28 cellular contexts compared by ENCODE assay signal in genomic region chr3:124843068-124843467, GRCh38. TPM values are rescaled to one million over a fixed set of nuclear protein-coding genes. Genes with fewer than 3 reads are reported as not detected.
DNase-seq lines count a peak whose midpoint lies in the region; ATAC-seq and TF ChIP-seq lines count a peak whose summit lies in the region.
"Had no signal": no experiment of that assay in that cellular context is flagged by ENCODE, and none has a peak within 500 bp of the region (broad histone marks: within the 10 kb centered on the region; RNA-seq: fewer than 3 reads in every experiment).

No MANE protein-coding gene starts in this region.

- H3K27ac ChIP-seq in left ventricle myocardium inferior (replicated peaks) (peak overlapping the region; percentile 60), vagina (peak overlapping the region; percentile 42)
- H3K27ac ChIP-seq: body of pancreas, left lung, SJSA1, suprapubic skin had no signal

- H3K27me3 ChIP-seq in left ventricle myocardium inferior (ENCODE audit: low read depth) (no peaks in the 10 kb centered on the region), vagina (no peaks in the 10 kb centered on the region)
- H3K27me3 ChIP-seq: body of pancreas, left lung, SJSA1, suprapubic skin had no signal

- no peaks in the 10 kb centered on the region for H3K9me3 Mint-ChIP-seq in chondrocyte (ENCODE audit: low read depth)
- no peaks in the 10 kb centered on the region for H3K9me3 Mint-ChIP-seq in nephron progenitor cell
- H3K9me3 Mint-ChIP-seq in activated naive CD4-positive, alpha-beta T cell treated with anti-CD3 and anti-CD28 coated beads, Interleukin-2, amount 10 ng/mL, durations not matched to agents 7 days and 5 days = no peaks in the 10 kb centered on the region
- H3K9me3 Mint-ChIP-seq: activated naive CD8-positive, alpha-beta T cell treated with anti-CD3 and anti-CD28 coated beads, Interleukin-2, amount 50 U/mL, for 24 hours; activated T-cell treated with anti-CD3 and anti-CD28 coated beads, Interleukin-2, amount 50 U/mL, for 4 hours; CD4-positive, alpha-beta T cell; naive thymus-derived CD4-positive, alpha-beta T cell; stimulated activated memory B cell treated with anti-CD40 and anti-IgM and Interleukin-4, amounts not matched to agents 10 μg/mL and 1 μg/mL and 100 μg/mL, for 72 hours had no signal

- TF ChIP-seq POLR2A in vagina (IDR thresholded peaks at IDR 0.05) = no peak

- TF ChIP-seq CTCF in left ventricle myocardium inferior (IDR thresholded peaks at IDR 0.05; ENCODE audit: borderline replicate concordance) (no peak), chondrocyte (IDR thresholded peaks at IDR 0.05) (no peak), nephron progenitor cell (IDR thresholded peaks at IDR 0.05) (no peak), vagina (IDR thresholded peaks at IDR 0.05) (no peak)

- no peak overlapping the region for H3K4me3 Mint-ChIP-seq in chondrocyte (ENCODE audit: unreplicated experiment)
- no peak overlapping the region for H3K4me3 Mint-ChIP-seq in nephron progenitor cell
- no peak overlapping the region for H3K4me3 Mint-ChIP-seq in activated naive CD4-positive, alpha-beta T cell treated with anti-CD3 and anti-CD28 coated beads, Interleukin-2, amount 10 ng/mL, durations not matched to agents 7 days and 5 days
- H3K4me3 Mint-ChIP-seq: activated naive CD8-positive, alpha-beta T cell treated with anti-CD3 and anti-CD28 coated beads, Interleukin-2, amount 50 U/mL, for 24 hours; activated T-cell treated with anti-CD3 and anti-CD28 coated beads, Interleukin-2, amount 50 U/mL, for 4 hours; CD4-positive, alpha-beta T cell; naive thymus-derived CD4-positive, alpha-beta T cell; stimulated activated memory B cell treated with anti-CD40 and anti-IgM and Interleukin-4, amounts not matched to agents 10 μg/mL and 1 μg/mL and 100 μg/mL, for 72 hours had no signal

- DNase-seq in left ventricle myocardium inferior (no peak), left ventricle myocardium superior (no peak), chondrocyte (ENCODE audit: low spot score) (no peak), nephron progenitor cell (no peak), vagina (ENCODE audit: extremely low spot score in 2 of 2) (no peak), iPS-NIHi11 (ENCODE audit: low spot score) (no peak)
- DNase-seq in activated naive CD4-positive, alpha-beta T cell treated with anti-CD3 and anti-CD28 coated beads, Interleukin-2, amount 10 ng/mL, durations not matched to agents 7 days and 5 days = no peak
- DNase-seq: activated CD4-positive, CD25-positive, alpha-beta regulatory T cell; activated gamma-delta T cell; activated naive CD8-positive, alpha-beta T cell treated with anti-CD3 and anti-CD28 coated beads, Interleukin-2, amount 50 U/mL, for 24 hours; activated T-cell treated with anti-CD3 and anti-CD28 coated beads, Interleukin-2, amount 50 U/mL, for 4 hours; AML-193; body of pancreas; CD4-positive, alpha-beta T cell; islet precursor cell; left lung; naive thymus-derived CD4-positive, alpha-beta T cell; NCI-H1105; NCI-H187; NCI-H446 treated with DMSO at 0.1 percent for 48 hours; NCI-H774; T-helper 1 cell had no signal

- ATAC-seq in left ventricle myocardium superior (no peak), HG03175 (IDR thresholded peaks at IDR 0.05; ENCODE audit: unreplicated experiment) (no peak)
- ATAC-seq: activated naive CD8-positive, alpha-beta T cell treated with anti-CD3 and anti-CD28 coated beads, Interleukin-2, amount 50 U/mL, for 24 hours; activated T-cell treated with anti-CD3 and anti-CD28 coated beads, Interleukin-2, amount 50 U/mL, for 4 hours; body of pancreas; K562; left lung; naive thymus-derived CD4-positive, alpha-beta T cell; stimulated activated memory B cell treated with anti-CD40 and anti-IgM and Interleukin-4, amounts not matched to agents 10 μg/mL and 1 μg/mL and 100 μg/mL, for 72 hours had no signal

- H3K4me1 ChIP-seq in left ventricle myocardium inferior = peaks cover 84% of the 10 kb centered on the region
- peaks cover 57% of the 10 kb centered on the region for H3K4me1 ChIP-seq in vagina
- H3K4me1 ChIP-seq: body of pancreas had no signal

- H3K27ac Mint-ChIP-seq in chondrocyte (ENCODE audit: unreplicated experiment) (peak overlapping the region; percentile 38), nephron progenitor cell (peak overlapping the region; percentile 55)
- H3K27ac Mint-ChIP-seq in activated naive CD4-positive, alpha-beta T cell treated with anti-CD3 and anti-CD28 coated beads, Interleukin-2, amount 10 ng/mL, durations not matched to agents 7 days and 5 days = no peak overlapping the region
- H3K27ac Mint-ChIP-seq: activated naive CD8-positive, alpha-beta T cell treated with anti-CD3 and anti-CD28 coated beads, Interleukin-2, amount 50 U/mL, for 24 hours; CD4-positive, alpha-beta T cell; naive thymus-derived CD4-positive, alpha-beta T cell; stimulated activated memory B cell treated with anti-CD40 and anti-IgM and Interleukin-4, amounts not matched to agents 10 μg/mL and 1 μg/mL and 100 μg/mL, for 72 hours had no signal

- H3K36me3 ChIP-seq in left ventricle myocardium inferior = peaks cover 32% of the 10 kb centered on the region
- peaks cover 0 to 14% of the 10 kb centered on the region in 2 donors for H3K36me3 ChIP-seq in vagina
- H3K36me3 ChIP-seq: left lung had no signal

- intact Hi-C loops in left ventricle myocardium inferior (cut with micrococcal nuclease) (no loop called here), left ventricle myocardium superior (cut with micrococcal nuclease) (no loop called here), vagina (cut with DNase I) (no loop called here)

- no peak overlapping the region for H3K4me3 ChIP-seq in left ventricle myocardium inferior
- no peak overlapping the region for H3K4me3 ChIP-seq in vagina
- H3K4me3 ChIP-seq: body of pancreas, K562, left lung, SJSA1, skin epidermis, suprapubic skin had no signal

- H3K4me1 Mint-ChIP-seq in chondrocyte (ENCODE audit: low read depth) = peaks cover 73% of the 10 kb centered on the region
- H3K4me1 Mint-ChIP-seq in nephron progenitor cell = peaks cover 10% of the 10 kb centered on the region
- H3K4me1 Mint-ChIP-seq in activated naive CD4-positive, alpha-beta T cell treated with anti-CD3 and anti-CD28 coated beads, Interleukin-2, amount 10 ng/mL, durations not matched to agents 7 days and 5 days = no peaks in the 10 kb centered on the region
- H3K4me1 Mint-ChIP-seq: activated naive CD8-positive, alpha-beta T cell treated with anti-CD3 and anti-CD28 coated beads, Interleukin-2, amount 50 U/mL, for 24 hours; stimulated activated memory B cell treated with anti-CD40 and anti-IgM and Interleukin-4, amounts not matched to agents 10 μg/mL and 1 μg/mL and 100 μg/mL, for 72 hours had no signal

- H3K9me3 ChIP-seq in left ventricle myocardium inferior (replicated peaks) (no peaks in the 10 kb centered on the region), vagina (no peaks in the 10 kb centered on the region)
- H3K9me3 ChIP-seq: body of pancreas, left lung, SJSA1, suprapubic skin had no signal

- CTCF ChIA-PET in activated naive CD4-positive, alpha-beta T cell treated with anti-CD3 and anti-CD28 coated beads, Interleukin-2, amount 10 ng/mL, durations not matched to agents 7 days and 5 days (lab: Charles Lee) = interaction anchor here (3.0 kb wide), 1 partner anchor 59 kb away, joined by 15 read pairs; no protein-coding TSS in a partner anchor

- H3K36me3 Mint-ChIP-seq in chondrocyte (ENCODE audit: low read depth) (peaks cover 50% of the 10 kb centered on the region), nephron progenitor cell (ENCODE audit: low read depth) (peaks cover 66% of the 10 kb centered on the region)
- H3K36me3 Mint-ChIP-seq in activated naive CD4-positive, alpha-beta T cell treated with anti-CD3 and anti-CD28 coated beads, Interleukin-2, amount 10 ng/mL, durations not matched to agents 7 days and 5 days = no peaks in the 10 kb centered on the region
- H3K36me3 Mint-ChIP-seq: stimulated activated memory B cell treated with anti-CD40 and anti-IgM and Interleukin-4, amounts not matched to agents 10 μg/mL and 1 μg/mL and 100 μg/mL, for 72 hours had no signal

- no peaks in the 10 kb centered on the region for H3K27me3 Mint-ChIP-seq in chondrocyte (ENCODE audit: low read depth)
- peaks cover 2% of the 10 kb centered on the region for H3K27me3 Mint-ChIP-seq in nephron progenitor cell (ENCODE audit: low read depth, poor library complexity)
- peaks cover 21% of the 10 kb centered on the region for H3K27me3 Mint-ChIP-seq in activated naive CD4-positive, alpha-beta T cell treated with anti-CD3 and anti-CD28 coated beads, Interleukin-2, amount 10 ng/mL, durations not matched to agents 7 days and 5 days
- H3K27me3 Mint-ChIP-seq: CD4-positive, alpha-beta T cell had no signal

RNA-seq across cellular contexts. Expression of gene ITGB5, which starts 44.1 kb away (rescaled TPM):
- total RNA-seq in left ventricle myocardium inferior (122 TPM), left ventricle myocardium superior (109 TPM), chondrocyte (498 to 625 TPM (median 501 TPM) in 3 replicates), vagina (156 TPM)
